In genomic region chr20:52614036-52614863, GRCh38 we compare ENCODE assay signal across 15 cellular contexts.
DNase-seq lines count a peak whose midpoint lies in the region; ATAC-seq, FAIRE-seq and TF ChIP-seq lines count a peak whose summit lies in the region.
"Had no signal": no experiment of that assay in that cellular context is flagged by ENCODE, and none has a peak within 500 bp of the region (broad histone marks: within the 10 kb centered on the region; RNA-seq: fewer than 3 reads in every experiment).

No MANE protein-coding gene starts in this region.

- no peak for TF ChIP-seq CTCF in K562 (IDR thresholded peaks at IDR 0.05 in 2 of 3, conservative IDR thresholded peaks at IDR 0.05 in 1 of 3; ENCODE audit: insufficient read depth in 2 of 3, low read depth in 1 of 3, low read length in 3 of 3)
- no peak for TF ChIP-seq CTCF in osteoblast (IDR thresholded peaks at IDR 0.05; ENCODE audit: extremely low read depth, low read depth, low read length)
- no peak for TF ChIP-seq CTCF in transverse colon (IDR thresholded peaks at IDR 0.05)

- CTCF ChIA-PET in K562 (lab: Yijun Ruan, JAX; ENCODE audit: low intra/inter-chr PET ratio): no interaction called here

- no peak for TF ChIP-seq POLR2A in K562 (conservative IDR thresholded peaks at IDR 0.05)
- TF ChIP-seq POLR2A in transverse colon (IDR thresholded peaks at IDR 0.05): no peak

- H3K27ac ChIP-seq in K562 (ENCODE audit: extremely low read depth, low read depth, low read length) (no peak overlapping the region), osteoblast (ENCODE audit: low read depth, low read length) (no peak overlapping the region), transverse colon (no peak overlapping the region)
- H3K27ac ChIP-seq: A549, BLaER1 had no signal

- H3K4me2 ChIP-seq in K562 (ENCODE audit: insufficient read depth, low read length) (no peak overlapping the region), osteoblast (ENCODE audit: insufficient read depth, low read length) (no peak overlapping the region)
- H3K4me2 ChIP-seq: A549, BLaER1, GM23338 had no signal

- no peaks in the 10 kb centered on the region for H3K36me3 ChIP-seq in K562 (ENCODE audit: control insufficient read depth, insufficient read depth, low read length)
- H3K36me3 ChIP-seq in osteoblast (ENCODE audit: insufficient read depth, low read length): no peaks in the 10 kb centered on the region
- H3K36me3 ChIP-seq in transverse colon: no peaks in the 10 kb centered on the region
- H3K36me3 ChIP-seq: BLaER1 had no signal

- 13% methylated on average over 3 of the region's 3 CpGs for WGBS in K562 (ENCODE audit: insufficient coverage, low coverage, missing lambda C conversion rate)
- WGBS in transverse colon (ENCODE audit: low coverage in 1 of 2), 2 donors: 74% methylated on average over 3 of the region's 3 CpGs

- no peak for FAIRE-seq in K562 (lab: Jason Lieb, UNC)
- FAIRE-seq: A549 had no signal

- H2AFZ ChIP-seq in K562 (ENCODE audit: low read depth, low read length) (no peak overlapping the region), osteoblast (ENCODE audit: low read length) (no peak overlapping the region)
- H2AFZ ChIP-seq: GM23338 had no signal

- ATAC-seq in K562 (no peak), GM19351 (IDR thresholded peaks at IDR 0.05; ENCODE audit: unreplicated experiment) (no peak)
- ATAC-seq: A549, GM23338 had no signal

- in situ Hi-C loops in K562 (cut with MboI): no loop called here
- in situ Hi-C loops in transverse colon (cut with MboI; ENCODE audit: low pct_ligation_motif_present in 1 of 4, low pct_unique_long_range_greater_than_20kb in 1 of 4, low sequenced_read_pairs in 3 of 4): no loop called here

- DNase-seq in GM03348 (ENCODE audit: low spot score) (peak; percentile 51), HS-5 (ENCODE audit: low read depth) (peak; percentile 65), K562 (ENCODE audit: extremely low read depth in 1 of 4, low spot score in 3 of 4) (no peak), osteoblast (ENCODE audit: insufficient read length, low spot score, missing footprints) (peak; percentile 37), transverse colon (no peak)
- DNase-seq in activated T-cell treated with anti-CD3 and anti-CD28 coated beads, Interleukin-2, amount 50 U/mL, for 1 hour: no peak
- no peak for DNase-seq in activated CD4-positive, CD25-positive, alpha-beta regulatory T cell treated with anti-CD3 and anti-CD28 coated beads, Interleukin-2, amount 50 U/mL, for 72 hours
- DNase-seq: AML-193, DMS53, GF-D8, H7 had no signal

- POLR2A ChIA-PET in K562 (lab: Yijun Ruan, JAX): no interaction called here

- H3K27me3 ChIP-seq in K562 (ENCODE audit: control insufficient read depth in 2 of 2, insufficient read depth in 2 of 2, low read length in 2 of 2): no peaks in the 10 kb centered on the region
- H3K27me3 ChIP-seq in osteoblast (ENCODE audit: insufficient read depth, low read length): no peaks in the 10 kb centered on the region
- no peaks in the 10 kb centered on the region for H3K27me3 ChIP-seq in transverse colon
- H3K27me3 ChIP-seq: BLaER1 had no signal

- H3K9me1 ChIP-seq in K562 (ENCODE audit: control insufficient read depth, insufficient read depth, low read length): no peaks in the 10 kb centered on the region

- H3K4me3 ChIP-seq in K562 (no peak overlapping the region), osteoblast (ENCODE audit: insufficient read depth, low read length) (no peak overlapping the region), transverse colon (no peak overlapping the region)
- H3K4me3 ChIP-seq: A549, BLaER1, GM23338 had no signal

- H3K4me1 ChIP-seq in K562 (replicated peaks in 1 of 2; ENCODE audit: control insufficient read depth in 2 of 2, insufficient read depth in 2 of 2, low read length in 2 of 2): no peaks in the 10 kb centered on the region
- no peaks in the 10 kb centered on the region for H3K4me1 ChIP-seq in osteoblast (ENCODE audit: insufficient read depth, low read length)
- H3K4me1 ChIP-seq in transverse colon: no peaks in the 10 kb centered on the region
- H3K4me1 ChIP-seq: A549 had no signal

- BruUV-seq in K562 (replicated peaks; lab: Mats Ljungman, UMichigan): no TSS peak

- TF ChIP-seq RAD21 in K562 (CRISPR knock-in tag; conservative IDR thresholded peaks at IDR 0.05 in 1 of 2, IDR thresholded peaks at IDR 0.05 in 1 of 2): no peak

- intact Hi-C loops in K562 (cut with micrococcal nuclease) (no loop called here), transverse colon (cut with DNase I; ENCODE audit: low total_unique reads) (no loop called here)

- H3K79me2 ChIP-seq in K562 (ENCODE audit: control insufficient read depth, insufficient read depth, low read length): no peaks in the 10 kb centered on the region
- no peaks in the 10 kb centered on the region for H3K79me2 ChIP-seq in osteoblast (ENCODE audit: insufficient read depth, low read length)

- H3K9me3 ChIP-seq in K562 (replicated peaks; ENCODE audit: control insufficient read depth, insufficient read depth, low read depth, low read length) (no peaks in the 10 kb centered on the region), osteoblast (ENCODE audit: low read depth, low read length) (no peaks in the 10 kb centered on the region), transverse colon (no peaks in the 10 kb centered on the region)
- H3K9me3 ChIP-seq: A549 had no signal

- H4K20me1 ChIP-seq in K562 (replicated peaks; ENCODE audit: control insufficient read depth, insufficient read depth, low read length) (no peaks in the 10 kb centered on the region), osteoblast (ENCODE audit: insufficient read depth, low read length) (no peaks in the 10 kb centered on the region)
- H4K20me1 ChIP-seq: BLaER1 had no signal

- TF ChIP-seq EP300 in K562 (IDR thresholded peaks at IDR 0.05; ENCODE audit: low read length) (no peak), transverse colon (IDR thresholded peaks at IDR 0.05; ENCODE audit: low read depth) (no peak)

- no peak overlapping the region for H3K9ac ChIP-seq in K562 (ENCODE audit: insufficient read depth in 1 of 2, low read depth in 2 of 2, low read length in 2 of 2)
- H3K9ac ChIP-seq: BLaER1 had no signal

TF ChIP-seq in K562, 482 proteins besides CTCF, POLR2A, EP300 and RAD21 (continues in another document):
- TF ChIP-seq HNRNPK (IDR thresholded peaks at IDR 0.05; ENCODE audit: low read depth, low read length, poor library complexity, severe bottlenecking): peak; percentile 67
- no peak for TF ChIP-seq E2F1 (CRISPR knock-in tag; IDR thresholded peaks at IDR 0.05)
- no peak for TF ChIP-seq SMAD1 (IDR thresholded peaks at IDR 0.05; ENCODE audit: low read depth, low read length, partially characterized antibody)
- no peak for TF ChIP-seq CCAR2 (IDR thresholded peaks at IDR 0.05; ENCODE audit: low read depth, low read length)
- no peak for TF ChIP-seq ZNF589 (CRISPR knock-in tag; IDR thresholded peaks at IDR 0.05; ENCODE audit: low read depth)
- TF ChIP-seq PCBP2 (IDR thresholded peaks at IDR 0.05; ENCODE audit: low read depth, low read length, poor library complexity, severe bottlenecking): peak; percentile 69
- no peak for TF ChIP-seq ESRRB (CRISPR knock-in tag; IDR thresholded peaks at IDR 0.05; ENCODE audit: borderline replicate concordance)
- no peak for TF ChIP-seq RHOXF2B (CRISPR knock-in tag; conservative IDR thresholded peaks at IDR 0.05)
- TF ChIP-seq XRCC5 (IDR thresholded peaks at IDR 0.05; ENCODE audit: low read depth, low read length): no peak
- no peak for TF ChIP-seq NKRF (IDR thresholded peaks at IDR 0.05; ENCODE audit: borderline replicate concordance)
- no peak for TF ChIP-seq ID3 (CRISPR knock-in tag; IDR thresholded peaks at IDR 0.05)
- no peak for TF ChIP-seq ID3 (tag; IDR thresholded peaks at IDR 0.05)

Comparison
In these comparisons a context has a peak if more than half of its experiments do, and no peak if none do; other contexts are left out.
1. DNase-seq: peak in GM03348 (single experiment), HS-5 (single experiment) and osteoblast (single experiment); none in K562 (0 of 4), activated T-cell treated with anti-CD3 and anti-CD28 coated beads, Interleukin-2, amount 50 U/mL, for 1 hour (single experiment), transverse colon (single experiment) and activated CD4-positive, CD25-positive, alpha-beta regulatory T cell treated with anti-CD3 and anti-CD28 coated beads, Interleukin-2, amount 50 U/mL, for 72 hours (single experiment).